30 cellular contexts compared by ENCODE assay signal in the genomic region with DNA sequence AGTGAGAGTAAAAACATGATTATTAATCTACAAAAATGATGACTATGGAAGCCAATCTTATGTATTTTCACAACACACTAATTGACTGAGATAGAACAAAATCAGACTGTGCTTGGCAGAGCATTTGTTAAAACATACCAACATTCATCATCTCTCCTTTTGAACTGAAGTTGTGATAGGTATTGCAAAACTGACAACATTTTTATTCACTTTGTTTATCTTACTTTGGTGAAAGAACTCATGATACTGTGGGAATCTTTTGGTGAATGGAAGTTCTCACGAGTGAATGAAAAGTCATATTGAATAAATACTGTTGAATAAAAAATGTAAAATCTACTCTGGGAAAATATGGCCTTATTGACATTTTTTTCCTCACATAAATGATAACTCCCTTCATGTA.
"Had no signal": no experiment of that assay in that cellular context is flagged by ENCODE, and none has a peak within 500 bp of the region (broad histone marks: within the 10 kb centered on the region; RNA-seq: fewer than 3 reads in every experiment).

No MANE protein-coding gene starts in this region.

- H3K27ac ChIP-seq: body of pancreas, cardiac muscle cell, coronary artery, dorsolateral prefrontal cortex had no signal

- H3K36me3 Mint-ChIP-seq: activated naive CD4-positive, alpha-beta T cell treated with anti-CD3 and anti-CD28 coated beads, Interleukin-2, amount 50 U/mL, for 24 hours; activated naive CD8-positive, alpha-beta T cell treated with anti-CD3 and anti-CD28 coated beads, Interleukin-2, amount 10 ng/mL, durations not matched to agents 7 days and 5 days had no signal

- ATAC-seq: activated CD8-positive, alpha-beta T cell treated with anti-CD3 and anti-CD28 coated beads for 36 hours; body of pancreas; esophagus mucosa had no signal

- H3K9me3 Mint-ChIP-seq: activated naive CD8-positive, alpha-beta T cell treated with anti-CD3 and anti-CD28 coated beads, Interleukin-2, amount 10 ng/mL, durations not matched to agents 7 days and 5 days; activated T-helper 1 cell treated with anti-CD3 and anti-CD28 coated beads, Interleukin-12 subunit alpha, Interleukin-12 subunit beta, Interleukin-2, Interleukin-4 antibody, amounts not matched to agents 30 ng/mL and 10 ng/mL and 1 ng/mL, durations not matched to agents 14 hours and 24 hours and 36 hours; dendritic cell treated with granulocyte-macrophage colony-stimulating factor and Interleukin-4, amounts not matched to agents 40 ng/mL and 50 ng/mL, for 4 days; endodermal cell had no signal

- H3K4me1 Mint-ChIP-seq: activated naive CD4-positive, alpha-beta T cell treated with anti-CD3 and anti-CD28 coated beads, Interleukin-2, amount 50 U/mL, for 24 hours; activated naive CD8-positive, alpha-beta T cell treated with anti-CD3 and anti-CD28 coated beads, Interleukin-2, amount 10 ng/mL, durations not matched to agents 7 days and 5 days; endodermal cell had no signal

- H3K9me3 ChIP-seq: body of pancreas had no signal

- H3K36me3 ChIP-seq: cardiac muscle cell had no signal

- H3K4me3 ChIP-seq: body of pancreas, cardiac muscle cell, coronary artery, dorsolateral prefrontal cortex had no signal

- H3K27ac Mint-ChIP-seq: activated CD8-positive, alpha-beta T cell treated with anti-CD3 and anti-CD28 coated beads for 36 hours; activated naive CD4-positive, alpha-beta T cell treated with anti-CD3 and anti-CD28 coated beads for 36 hours; activated naive CD4-positive, alpha-beta T cell treated with anti-CD3 and anti-CD28 coated beads, Interleukin-2, amount 50 U/mL, for 24 hours; activated naive CD8-positive, alpha-beta T cell treated with anti-CD3 and anti-CD28 coated beads, Interleukin-2, amount 10 ng/mL, durations not matched to agents 7 days and 5 days; activated T-helper 1 cell treated with anti-CD3 and anti-CD28 coated beads, Interleukin-12 subunit alpha, Interleukin-12 subunit beta, Interleukin-2, Interleukin-4 antibody, amounts not matched to agents 30 ng/mL and 10 ng/mL and 1 ng/mL, durations not matched to agents 14 hours and 24 hours and 36 hours; activated T-helper 2 cell treated with anti-CD3 and anti-CD28 coated beads, Interferon-gamma antibody, Interleukin-2, Interleukin-4, amounts not matched to agents 10 μg/mL and 5 μg/mL and 100 μg/mL, durations not matched to agents 14 hours and 24 hours and 36 hours; dendritic cell treated with granulocyte-macrophage colony-stimulating factor and Interleukin-4, amounts not matched to agents 40 ng/mL and 50 ng/mL, for 4 days; endodermal cell had no signal

- H3K4me3 Mint-ChIP-seq: activated CD8-positive, alpha-beta T cell treated with anti-CD3 and anti-CD28 coated beads for 36 hours; activated naive CD4-positive, alpha-beta T cell treated with anti-CD3 and anti-CD28 coated beads for 36 hours; activated naive CD4-positive, alpha-beta T cell treated with anti-CD3 and anti-CD28 coated beads, Interleukin-2, amount 50 U/mL, for 24 hours; activated naive CD8-positive, alpha-beta T cell treated with anti-CD3 and anti-CD28 coated beads, Interleukin-2, amount 10 ng/mL, durations not matched to agents 7 days and 5 days; activated T-helper 1 cell treated with anti-CD3 and anti-CD28 coated beads, Interleukin-12 subunit alpha, Interleukin-12 subunit beta, Interleukin-2, Interleukin-4 antibody, amounts not matched to agents 30 ng/mL and 10 ng/mL and 1 ng/mL, durations not matched to agents 14 hours and 24 hours and 36 hours; dendritic cell treated with granulocyte-macrophage colony-stimulating factor and Interleukin-4, amounts not matched to agents 40 ng/mL and 50 ng/mL, for 4 days; endodermal cell had no signal

- H3K4me1 ChIP-seq: body of pancreas had no signal

- H3K27me3 ChIP-seq: body of pancreas, cardiac muscle cell, dorsolateral prefrontal cortex had no signal

- DNase-seq: activated CD4-positive, alpha-beta T cell treated with anti-CD3 and anti-CD28 coated beads for 1 hour; activated CD4-positive, alpha-beta T cell treated with anti-CD3 and anti-CD28 coated beads for 48 hours; activated CD4-positive, alpha-beta T cell treated with anti-CD3 and anti-CD28 coated beads, Interleukin-2, amount 50 U/mL, for 1 hour; activated CD4-positive, alpha-beta T cell treated with anti-CD3 and anti-CD28 coated beads, Interleukin-2, amount 50 U/mL, for 48 hours; activated CD8-positive, alpha-beta memory T cell treated with anti-CD3 and anti-CD28 coated beads for 24 hours; activated CD8-positive, alpha-beta memory T cell treated with anti-CD3 and anti-CD28 coated beads, Interleukin-2, amount 50 U/mL, for 4 hours; activated CD8-positive, alpha-beta T cell treated with anti-CD3 and anti-CD28 coated beads for 36 hours; activated effector memory CD4-positive, alpha-beta T cell treated with anti-CD3 and anti-CD28 coated beads, Interleukin-2, amount 50 U/mL, for 16 hours; activated naive CD4-positive, alpha-beta T cell treated with anti-CD3 and anti-CD28 coated beads for 36 hours; activated naive CD8-positive, alpha-beta T cell treated with anti-CD3 and anti-CD28 coated beads, Interleukin-2, amount 10 ng/mL, durations not matched to agents 7 days and 5 days; activated T-cell treated with anti-CD3 and anti-CD28 coated beads, Interleukin-2, amount 50 U/mL, for 1 hour; activated T-cell treated with anti-CD3 and anti-CD28 coated beads, Interleukin-2, amount 50 U/mL, for 48 hours; amygdala; aorta; body of pancreas; central memory CD4-positive, alpha-beta T cell; cerebellar nuclear complex; dorsolateral prefrontal cortex; effector memory CD4-positive, alpha-beta T cell; endodermal cell; foreskin fibroblast; head of caudate nucleus; T-helper 2 cell had no signal

- H3K27me3 Mint-ChIP-seq: activated CD8-positive, alpha-beta T cell treated with anti-CD3 and anti-CD28 coated beads for 36 hours; activated naive CD4-positive, alpha-beta T cell treated with anti-CD3 and anti-CD28 coated beads, Interleukin-2, amount 50 U/mL, for 24 hours; activated naive CD8-positive, alpha-beta T cell treated with anti-CD3 and anti-CD28 coated beads, Interleukin-2, amount 10 ng/mL, durations not matched to agents 7 days and 5 days; dendritic cell treated with granulocyte-macrophage colony-stimulating factor and Interleukin-4, amounts not matched to agents 40 ng/mL and 50 ng/mL, for 4 days had no signal
